In the genomic region with DNA sequence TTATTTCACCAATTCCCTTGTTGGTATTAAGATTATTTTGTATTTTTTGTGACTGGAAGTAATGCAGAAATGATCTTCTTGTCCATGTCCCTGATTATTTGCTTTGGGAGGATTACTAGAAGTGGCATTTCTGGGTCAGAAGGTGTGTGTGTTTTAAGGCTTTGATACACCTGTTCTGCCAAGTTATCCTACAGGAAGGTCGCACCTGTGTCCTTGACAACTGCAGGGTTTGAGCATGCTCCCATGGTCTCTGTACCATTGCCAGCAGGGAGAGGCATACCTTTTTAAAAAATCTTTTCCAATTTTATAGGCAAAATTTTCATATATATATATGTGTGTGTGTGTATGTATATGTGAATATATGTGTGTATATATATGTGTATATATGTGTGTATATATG, we compare ENCODE assay signal across 29 cellular contexts.
"Had no signal": no experiment of that assay in that cellular context is flagged by ENCODE, and none has a peak within 500 bp of the region (broad histone marks: within the 10 kb centered on the region; RNA-seq: fewer than 3 reads in every experiment).

No MANE protein-coding gene starts in this region.

- DNase-seq: Kasumi-1, KG1, MM.1S, MV-4-11, NCI-H1092, NCI-H1105, NCI-H1417 treated with DMSO at 0.1 percent for 48 hours, NCI-H1436 treated with DMSO at 0.1 percent for 48 hours, NCI-H1694 treated with DMSO at 0.1 percent for 48 hours, NCI-H187 treated with DMSO at 0.1 percent for 48 hours, NCI-H2029, NCI-H2081, NCI-H2171 treated with DMSO at 0.1 percent for 48 hours, NCI-H2227 treated with DMSO at 0.1 percent for 48 hours, NCI-H345, NCI-H446, NCI-H510A treated with DMSO at 0.1 percent for 48 hours, NCI-H524 treated with DMSO at 0.1 percent for 48 hours, NCI-H526 treated with DMSO at 0.1 percent for 48 hours, NCI-H774, PC-9, SHP77, SIG-M5, SJCRH30 had no signal

- ATAC-seq: Panc1, Right ventricle myocardium inferior, SK-N-SH treated with all-trans-retinoic acid at 6 μM for 48 hours had no signal

- H3K27me3 ChIP-seq: SJCRH30 had no signal

- H3K27ac ChIP-seq: PC-9, RWPE1, SJCRH30, SK-N-MC had no signal

- H3K9me3 ChIP-seq: SJCRH30 had no signal

- H3K4me1 ChIP-seq: SJCRH30 had no signal

- H3K4me3 ChIP-seq: PC-9, SJCRH30, SK-N-MC had no signal
